Comparison of ENCODE assay signal across 8 cellular contexts in the genomic region with DNA sequence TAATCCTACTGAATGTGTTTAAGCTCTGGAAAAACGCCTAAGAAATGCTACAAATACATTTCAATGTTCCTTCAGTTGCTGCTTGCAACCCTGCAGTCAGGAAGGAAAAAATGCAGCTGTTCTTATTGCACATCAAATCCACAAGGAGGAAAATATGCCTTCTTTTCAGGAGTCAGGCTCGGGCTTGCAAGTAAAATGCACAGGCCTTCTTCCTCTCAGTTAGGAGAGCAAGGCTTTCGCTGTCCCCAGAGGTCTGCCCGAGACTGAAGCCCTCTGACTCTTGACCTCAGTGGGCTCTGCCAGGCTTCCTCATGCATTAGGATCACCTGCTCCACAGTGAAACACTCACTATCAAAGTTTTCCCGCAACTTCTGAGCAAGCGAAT. TPM values are rescaled to one million over a fixed set of nuclear protein-coding genes. Genes with fewer than 3 reads are reported as not detected.
DNase-seq lines count a peak whose midpoint lies in the region; ATAC-seq and TF ChIP-seq lines count a peak whose summit lies in the region.

No MANE protein-coding gene starts in this region.

- no peak for TF ChIP-seq CTCF in Loucy (conservative IDR thresholded peaks at IDR 0.05; ENCODE audit: low read length)
- TF ChIP-seq CTCF in GM20000 (IDR thresholded peaks at IDR 0.05; ENCODE audit: extremely low read depth, missing control alignments) = no peak

- H3K9me3 ChIP-seq in BLaER1 = no peaks in the 10 kb centered on the region; the same call in 1 of the 2 replicates
- H3K9me3 ChIP-seq in Loucy (ENCODE audit: insufficient read depth, low read depth, low read length) = no peaks in the 10 kb centered on the region
- H3K9me3 ChIP-seq in muscle layer of colon (ENCODE audit: low read length) = no peaks in the 10 kb centered on the region

- ATAC-seq in GM21526 (IDR thresholded peaks at IDR 0.05; ENCODE audit: low FRiP score, unreplicated experiment) (no peak), HG02798 (IDR thresholded peaks at IDR 0.05; ENCODE audit: poor library complexity, unreplicated experiment) (no peak)

- DNase-seq in dermis blood vessel endothelial cell (peak; percentile 11), GM20000 (ENCODE audit: low spot score) (no peak)
- no peak for DNase-seq in NK-92 treated with Interleukin-12 subunit alpha and Interleukin-12 subunit beta, amount 100 ng/mL, for 24 hours (lab: John Stamatoyannopoulos, UW)

- H4K20me1 ChIP-seq in BLaER1 (no peaks in the 10 kb centered on the region), Loucy (ENCODE audit: insufficient read depth, low read length, poor library complexity, severe bottlenecking) (no peaks in the 10 kb centered on the region)

- peaks cover 14% of the 10 kb centered on the region for H3K4me1 ChIP-seq in BLaER1
- no peaks in the 10 kb centered on the region for H3K4me1 ChIP-seq in Loucy (ENCODE audit: insufficient read depth, low read length, poor library complexity, severe bottlenecking)
- H3K4me1 ChIP-seq in muscle layer of colon (ENCODE audit: insufficient read depth, low read length) = peaks cover 11% of the 10 kb centered on the region

- H3K27ac ChIP-seq in BLaER1 (no peak overlapping the region), muscle layer of colon (ENCODE audit: low read depth, low read length) (no peak overlapping the region)

- H3K9me2 ChIP-seq in Loucy (replicated peaks; ENCODE audit: low read depth, low read length) = no peaks in the 10 kb centered on the region

- H3K36me3 ChIP-seq in BLaER1 (no peaks in the 10 kb centered on the region), Loucy (ENCODE audit: insufficient read depth, low read length) (no peaks in the 10 kb centered on the region), muscle layer of colon (ENCODE audit: insufficient read depth, low read length) (no peaks in the 10 kb centered on the region)

- H2AFZ ChIP-seq in Loucy (ENCODE audit: low read length) = peak overlapping the region; percentile 76

- H3K79me2 ChIP-seq in Loucy (ENCODE audit: insufficient read depth, low read length) = no peaks in the 10 kb centered on the region

- H3K9ac ChIP-seq in BLaER1 = peak overlapping the region; percentile 3; the same call in 1 of the 2 replicates
- H3K9ac ChIP-seq in Loucy (ENCODE audit: low read depth, low read length, poor library complexity, severe bottlenecking) = peak overlapping the region; percentile 10
- no peak overlapping the region for H3K9ac ChIP-seq in muscle layer of colon (ENCODE audit: low read length)

- H3K4me2 ChIP-seq in BLaER1 (peak overlapping the region; percentile 53), Loucy (ENCODE audit: low read depth, low read length, poor library complexity, severe bottlenecking) (peak overlapping the region; percentile 67)

- H3F3A ChIP-seq in Loucy (ENCODE audit: low read depth) = no peaks in the 10 kb centered on the region

- H3K4me3 ChIP-seq in BLaER1 (peak overlapping the region; percentile 44), Loucy (ENCODE audit: low read length, poor library complexity, severe bottlenecking) (peak overlapping the region; percentile 63), muscle layer of colon (ENCODE audit: low read depth in 1 of 2, low read length in 2 of 2) (peak overlapping the region; percentile 36 to 53)

- H3K27me3 ChIP-seq in BLaER1 (peaks cover 10% of the 10 kb centered on the region), Loucy (ENCODE audit: insufficient read depth, low read length, poor library complexity, severe bottlenecking) (no peaks in the 10 kb centered on the region), muscle layer of colon (ENCODE audit: control insufficient read depth in 1 of 2, insufficient read depth in 2 of 2, low read length in 2 of 2) (peaks cover 27 to 46% of the 10 kb centered on the region in 2 donors)

RNA-seq across cellular contexts. Expression of a gene that starts 0.9 kb away (rescaled TPM):
- 0.05 and 0.17 TPM in 2 replicates for total RNA-seq in dermis blood vessel endothelial cell
